1 cellular context compared by ENCODE assay signal in the genomic region with DNA sequence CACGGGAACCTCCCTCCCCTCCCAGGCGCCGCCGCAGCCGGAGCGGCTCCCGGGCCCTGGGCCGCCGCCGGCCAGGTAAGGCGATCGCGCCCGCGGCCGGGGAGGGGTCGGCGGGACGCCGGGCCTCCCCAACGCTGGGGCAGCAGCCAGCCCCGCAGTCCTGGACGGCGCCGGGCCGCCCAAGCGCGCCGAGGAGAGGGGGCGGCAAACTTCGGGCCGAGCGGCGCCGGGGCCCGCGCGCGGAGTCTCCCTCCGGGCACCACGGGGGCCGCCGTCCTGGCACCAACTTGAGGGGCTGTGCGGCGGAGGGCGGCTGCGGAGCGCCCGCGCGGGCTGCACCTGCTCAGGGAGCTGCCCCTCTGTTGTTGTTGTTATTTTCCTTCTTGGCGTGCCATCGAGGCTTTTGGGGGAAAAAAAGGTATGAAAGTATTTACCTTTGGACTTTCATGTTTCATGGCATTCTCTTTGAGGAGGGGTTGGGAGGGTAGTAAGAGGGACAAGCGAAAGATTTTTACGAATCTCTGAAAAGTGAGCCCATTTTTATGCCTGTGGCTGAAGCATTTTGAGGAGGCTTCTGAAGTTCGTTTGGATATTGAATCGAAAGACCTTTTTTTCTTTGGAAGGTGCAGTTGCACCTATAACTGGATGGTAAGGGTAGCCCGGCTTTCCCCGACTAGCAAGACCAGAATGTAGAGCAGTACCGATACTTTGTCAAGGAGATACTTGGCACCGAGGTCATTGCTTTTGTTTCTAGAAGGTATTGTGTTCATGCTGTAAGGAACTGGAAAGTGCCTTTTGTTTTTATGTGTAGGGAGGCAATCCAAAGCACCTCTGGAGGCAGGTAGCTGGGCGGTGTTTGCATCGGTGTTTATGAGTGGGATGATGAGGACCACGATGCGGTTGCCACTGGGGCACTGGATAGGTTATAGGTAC.
A peak's percentile ranks its signal among the peaks of the same experiment; 100 is the strongest.
TF ChIP-seq lines count a peak whose summit lies in the region.

A gene with protein sequence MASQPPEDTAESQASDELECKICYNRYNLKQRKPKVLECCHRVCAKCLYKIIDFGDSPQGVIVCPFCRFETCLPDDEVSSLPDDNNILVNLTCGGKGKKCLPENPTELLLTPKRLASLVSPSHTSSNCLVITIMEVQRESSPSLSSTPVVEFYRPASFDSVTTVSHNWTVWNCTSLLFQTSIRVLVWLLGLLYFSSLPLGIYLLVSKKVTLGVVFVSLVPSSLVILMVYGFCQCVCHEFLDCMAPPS (plus strand): TSS at position 4 of the 933 bp plus-strand sequence. CDS start 52,168 bp downstream, outside the sequence.

TF ChIP-seq in H1, 55 proteins besides CTCF, POLR2A, EP300 and RAD21:
- TF ChIP-seq SIRT6 (IDR thresholded peaks at IDR 0.05; ENCODE audit: low read length) (no peak), CHD2 (IDR thresholded peaks at IDR 0.05; ENCODE audit: low read length) (no peak), HDAC2 (IDR thresholded peaks at IDR 0.05; ENCODE audit: borderline replicate concordance in 1 of 2, low read depth in 2 of 2, low read length in 2 of 2) (0 out of 4 replicates have a peak, but pooled peaks of 1 of the 2 experiments have one; percentile 12), PHF8 (conservative IDR thresholded peaks at IDR 0.05; ENCODE audit: low read depth, low read length) (0 out of 2 replicates have a peak, but pooled peaks have one; percentile 9), TAF1 (IDR thresholded peaks at IDR 0.05; ENCODE audit: low read depth, low read length) (no peak), TAF7 (optimal IDR thresholded peaks at IDR 0.05; ENCODE audit: borderline replicate concordance, low read depth, low read length) (no peak), NANOG (IDR thresholded peaks at IDR 0.05; ENCODE audit: insufficient read depth, low read depth, low read length, poor library complexity, severe bottlenecking) (no peak)
